Comparison of ENCODE assay signal across 8 cellular contexts in the genomic region with DNA sequence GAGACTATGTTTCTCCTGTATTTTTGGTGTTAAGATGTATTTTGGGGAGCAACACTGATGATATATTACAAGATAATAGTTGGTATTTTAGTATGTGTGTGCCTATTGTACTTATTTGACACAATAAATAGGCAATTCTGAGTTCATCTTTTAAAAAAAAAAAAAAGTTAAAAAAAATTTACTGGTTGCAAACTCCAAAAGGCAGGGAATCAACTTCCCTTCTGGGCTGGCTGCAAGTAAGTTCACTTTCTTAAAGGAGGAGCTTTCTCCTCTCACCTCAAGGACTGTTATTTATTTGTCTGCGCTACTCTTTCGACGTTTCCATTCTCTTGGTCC. TPM values are rescaled to one million over a fixed set of nuclear protein-coding genes. Genes with fewer than 3 reads are reported as not detected.
A peak's percentile ranks its signal among the peaks of the same experiment; 100 is the strongest.
DNase-seq lines count a peak whose midpoint lies in the region; ATAC-seq and TF ChIP-seq lines count a peak whose summit lies in the region.

No MANE protein-coding gene starts in this region.

- no peaks in the 10 kb centered on the region for H3K9me3 Mint-ChIP-seq in glutamatergic neuron (ENCODE audit: unreplicated experiment)

- POLR2A ChIA-PET in HEK293T (lab: Yijun Ruan, JAX), result interaction anchor here (0.6 kb wide), 1 partner anchor 9 kb away, joined by 3 read pairs; no protein-coding TSS in a partner anchor

- H3K36me3 ChIP-seq in skeletal muscle tissue (ENCODE audit: control insufficient read depth in 3 of 3, insufficient read depth in 3 of 3, low read length in 3 of 3), result no peaks in the 10 kb centered on the region

- H3K9me3 ChIP-seq in skeletal muscle tissue (ENCODE audit: control insufficient read depth in 3 of 3, low read length in 3 of 3), result no peaks in the 10 kb centered on the region

- H3K27me3 ChIP-seq in skeletal muscle tissue (ENCODE audit: control insufficient read depth in 3 of 3, insufficient read depth in 3 of 3, low read length in 3 of 3), result no peaks in the 10 kb centered on the region

- H3K27me3 Mint-ChIP-seq in glutamatergic neuron (ENCODE audit: unreplicated experiment), result peaks cover 4% of the 10 kb centered on the region

- ATAC-seq in GM18858 (IDR thresholded peaks at IDR 0.05; ENCODE audit: unreplicated experiment), result no peak
- no peak for ATAC-seq in HG02759 (IDR thresholded peaks at IDR 0.05; ENCODE audit: unreplicated experiment)
- no peak for ATAC-seq in GM19397 (IDR thresholded peaks at IDR 0.05; ENCODE audit: unreplicated experiment)

- TF ChIP-seq CTCF in WI38 (IDR thresholded peaks at IDR 0.05; ENCODE audit: low read depth, low read length) (no peak), glutamatergic neuron (IDR thresholded peaks at IDR 0.05; ENCODE audit: partially characterized antibody, unreplicated experiment) (no peak)

- H3K4me3 Mint-ChIP-seq in glutamatergic neuron (ENCODE audit: unreplicated experiment), result peak overlapping the region; percentile 97

- H3K4me1 Mint-ChIP-seq in glutamatergic neuron (ENCODE audit: low read depth, unreplicated experiment), result peaks cover 7% of the 10 kb centered on the region

- H3K36me3 Mint-ChIP-seq in glutamatergic neuron (ENCODE audit: unreplicated experiment), result no peaks in the 10 kb centered on the region

- H3K4me3 ChIP-seq in WI38 (ENCODE audit: low read depth, low read length), result peak overlapping the region; percentile 91
- H3K4me3 ChIP-seq in skeletal muscle tissue (ENCODE audit: low read length in 3 of 3), result peak overlapping the region; percentile 90 to 98 (median 91)

- H3K4me1 ChIP-seq in skeletal muscle tissue (ENCODE audit: control insufficient read depth in 3 of 3, insufficient read depth in 3 of 3, low read length in 3 of 3), result peaks cover 23 to 47% (median 31%) of the 10 kb centered on the region in 3 donors

- peak overlapping the region; percentile 73 to 93 (median 87) for H3K9ac ChIP-seq in skeletal muscle tissue (ENCODE audit: low read depth in 1 of 3, low read length in 3 of 3)

- H3K27ac ChIP-seq in skeletal muscle tissue (ENCODE audit: low read depth, low read length), result no peak overlapping the region

- H3K27ac Mint-ChIP-seq in glutamatergic neuron (ENCODE audit: unreplicated experiment), result peak overlapping the region; percentile 74

- CTCF ChIA-PET in HEK293T (lab: Yijun Ruan, JAX), result no interaction called here

- no peak for DNase-seq in HEK293T (ENCODE audit: extremely low spot score)
- DNase-seq in glutamatergic neuron, result no peak
- DNase-seq in DMS79 treated with DMSO at 0.1 percent for 48 hours (lab: John Stamatoyannopoulos, UW), result no peak

TF ChIP-seq in HEK293T, 16 proteins besides CTCF, POLR2A, EP300 and RAD21:
- TF ChIP-seq ZNF384 (IDR thresholded peaks at IDR 0.05), result peak; percentile 20; the same call in 1 of the 2 replicates
- TF ChIP-seq PKNOX1 (IDR thresholded peaks at IDR 0.05), result no peak
- no peak for TF ChIP-seq NFRKB (IDR thresholded peaks at IDR 0.05)
- TF ChIP-seq FOXK2 (IDR thresholded peaks at IDR 0.05), result no peak
- no peak for TF ChIP-seq L3MBTL2 (conservative IDR thresholded peaks at IDR 0.05)

RNA-seq across cellular contexts. Expression of gene VPS8, which starts 0.3 kb away (rescaled TPM):
- total RNA-seq in glutamatergic neuron (ENCODE audit: unreplicated experiment), result 94.5 TPM
- 316 TPM for total RNA-seq in skeletal muscle tissue
